Comparison of ENCODE assay signal across 8 cellular contexts in genomic region chr19:40348125-40348913, GRCh38. TPM values are rescaled to one million over a fixed set of nuclear protein-coding genes. Genes with fewer than 3 reads are reported as not detected.
A peak's percentile ranks its signal among the peaks of the same experiment; 100 is the strongest.
DNase-seq lines count a peak whose midpoint lies in the region; ATAC-seq, FAIRE-seq and TF ChIP-seq lines count a peak whose summit lies in the region.

A gene with protein sequence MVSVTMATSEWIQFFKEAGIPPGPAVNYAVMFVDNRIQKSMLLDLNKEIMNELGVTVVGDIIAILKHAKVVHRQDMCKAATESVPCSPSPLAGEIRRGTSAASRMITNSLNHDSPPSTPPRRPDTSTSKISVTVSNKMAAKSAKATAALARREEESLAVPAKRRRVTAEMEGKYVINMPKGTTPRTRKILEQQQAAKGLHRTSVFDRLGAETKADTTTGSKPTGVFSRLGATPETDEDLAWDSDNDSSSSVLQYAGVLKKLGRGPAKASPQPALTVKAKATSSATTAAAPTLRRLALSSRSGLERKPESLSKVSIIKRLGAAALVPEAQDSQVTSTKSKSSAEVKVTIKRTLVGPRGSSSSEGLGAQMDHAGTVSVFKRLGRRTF (minus strand): TSS chr19:40348397. CDS start chr19:40341857, 6,540 bp downstream.
A gene with protein sequence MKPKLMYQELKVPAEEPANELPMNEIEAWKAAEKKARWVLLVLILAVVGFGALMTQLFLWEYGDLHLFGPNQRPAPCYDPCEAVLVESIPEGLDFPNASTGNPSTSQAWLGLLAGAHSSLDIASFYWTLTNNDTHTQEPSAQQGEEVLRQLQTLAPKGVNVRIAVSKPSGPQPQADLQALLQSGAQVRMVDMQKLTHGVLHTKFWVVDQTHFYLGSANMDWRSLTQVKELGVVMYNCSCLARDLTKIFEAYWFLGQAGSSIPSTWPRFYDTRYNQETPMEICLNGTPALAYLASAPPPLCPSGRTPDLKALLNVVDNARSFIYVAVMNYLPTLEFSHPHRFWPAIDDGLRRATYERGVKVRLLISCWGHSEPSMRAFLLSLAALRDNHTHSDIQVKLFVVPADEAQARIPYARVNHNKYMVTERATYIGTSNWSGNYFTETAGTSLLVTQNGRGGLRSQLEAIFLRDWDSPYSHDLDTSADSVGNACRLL (plus strand): TSS chr19:40348695. CDS start chr19:40366484, 17,789 bp downstream.

- H4K20me1 ChIP-seq in keratinocyte (ENCODE audit: control insufficient read depth, extremely low read depth, insufficient read depth, low read length): no peaks in the 10 kb centered on the region

- peak within 1 kb of the TSS; percentile 89 for H3K4me3 ChIP-seq in AG10803 (ENCODE audit: low read length)
- peak within 1 kb of the TSS; percentile 74 to 87 (median 78) for H3K4me3 ChIP-seq in keratinocyte (ENCODE audit: control insufficient read depth in 2 of 3, extremely low read depth in 1 of 3, insufficient read depth in 2 of 3, low read depth in 1 of 3, low read length in 3 of 3)

- peaks cover 0 to 4% of the 10 kb centered on the region in 2 experiments for H3K36me3 ChIP-seq in keratinocyte (ENCODE audit: control insufficient read depth in 2 of 2, extremely low read depth in 1 of 2, insufficient read depth in 2 of 2, low read length in 2 of 2)

- ATAC-seq in GM19043 (IDR thresholded peaks at IDR 0.05; ENCODE audit: low read depth, unreplicated experiment) (peak; percentile 91), HG03378 (IDR thresholded peaks at IDR 0.05; ENCODE audit: unreplicated experiment) (peak; percentile 85)

- H3K4me2 ChIP-seq in keratinocyte (ENCODE audit: control insufficient read depth, extremely low read depth, insufficient read depth, low read depth, low read length): peak within 1 kb of the TSS; percentile 89

- H3K27me3 ChIP-seq in keratinocyte (ENCODE audit: control insufficient read depth, extremely low read depth, insufficient read depth, low read length): no peaks in the 10 kb centered on the region

- H2AFZ ChIP-seq in keratinocyte (ENCODE audit: control insufficient read depth, low read length): peak within 1 kb of the TSS; percentile 86

- H3K9me3 ChIP-seq in keratinocyte (ENCODE audit: control insufficient read depth, low read depth, low read length): no peaks in the 10 kb centered on the region

- H3K9ac ChIP-seq in keratinocyte (ENCODE audit: control insufficient read depth, extremely low read depth, insufficient read depth, low read length): peak within 1 kb of the TSS; percentile 78

- TF ChIP-seq CTCF in AG10803 (conservative IDR thresholded peaks at IDR 0.05; ENCODE audit: low read length): no peak
- peak in 1 of 3 experiments; percentile 4 for TF ChIP-seq CTCF in keratinocyte (optimal IDR thresholded peaks at IDR 0.05 in 1 of 3, IDR thresholded peaks at IDR 0.05 in 1 of 3, conservative IDR thresholded peaks at IDR 0.05 in 1 of 3; ENCODE audit: extremely low read depth in 1 of 3, insufficient read depth in 2 of 3, low read length in 3 of 3)

- no peaks in the 10 kb centered on the region for H3K9me1 ChIP-seq in keratinocyte (ENCODE audit: control insufficient read depth, extremely low read depth, insufficient read depth, low read length)

- peak; percentile 48 for FAIRE-seq in keratinocyte (lab: Jason Lieb, UNC)

- peak within 1 kb of the TSS; percentile 82 for H3K27ac ChIP-seq in keratinocyte (ENCODE audit: control insufficient read depth, insufficient read depth, low read length)

- peak; percentile 99 for DNase-seq in AG10803 (ENCODE audit: low read depth)
- peak; percentile 96 for DNase-seq in NCI-H460 (ENCODE audit: extremely low read depth, low read depth)
- DNase-seq in activated CD4-positive, CD25-positive, alpha-beta regulatory T cell treated with anti-CD3 and anti-CD28 coated beads, Interleukin-2, amount 50 U/mL, for 72 hours: peak; percentile 98
- peak; percentile 89 to 97 for DNase-seq in cerebellar nuclear complex (lab: John Stamatoyannopoulos, UW)
- peak; percentile 91 for DNase-seq in keratinocyte (ENCODE audit: low read depth, low spot score)
- DNase-seq in stimulated activated CD4-positive, alpha-beta T cell treated with anti-CD3 and anti-CD28 coated beads, Interleukin-15, amount 100 ng/mL, for 1 hour (ENCODE audit: low read depth in 1 of 2, low spot score in 1 of 2): peak; percentile 95 to 97

- dilution Hi-C loops in keratinocyte (cut with MboI; ENCODE audit: extremely low pct_ligation_motif_present, low sequenced_read_pairs): no loop called here

- peaks cover 9% of the 10 kb centered on the region for H3K4me1 ChIP-seq in keratinocyte (ENCODE audit: control insufficient read depth, extremely low read depth, insufficient read depth, low read length)

- peaks cover 35% of the 10 kb centered on the region for H3K79me2 ChIP-seq in keratinocyte (ENCODE audit: control insufficient read depth, insufficient read depth, low read length)

RNA-seq across cellular contexts. Expression of the first gene that starts in this region (rescaled TPM):
- total RNA-seq in NCI-H460 (2014; rRNA removed; shearing (Covaris generic)): 2.9 and 4.9 TPM in 2 replicates
- 3.5 and 7.1 TPM in 2 replicates for polyA plus RNA-seq in NCI-H460 (2014; cell fraction: nucleus; rRNA removed)
- polyA plus RNA-seq in keratinocyte: 13.3 to 16.0 TPM (median 15.4 TPM) in 3 replicates
- polyA plus RNA-seq in keratinocyte (2011; ENCODE audit: low read depth): 6.7 TPM
- polyA plus RNA-seq in keratinocyte (2011; cell fraction: cytosol; rRNA removed): 10.2 and 16.9 TPM in 2 replicates
- polyA plus RNA-seq in keratinocyte (2011; cell fraction: nucleus; rRNA removed): 12.7 and 17.7 TPM in 2 replicates
- 4.5 and 13.5 TPM in 2 replicates for polyA plus RNA-seq in keratinocyte (2012; ENCODE audit: low replicate concordance)
- polyA minus RNA-seq in keratinocyte: 29.7 to 50.2 TPM (median 32.6 TPM) in 3 replicates
- 21.5 TPM for polyA minus RNA-seq in keratinocyte (2011; cell fraction: cytosol; rRNA and poly(A)+ RNA removed)
- 9.4 and 13.0 TPM in 2 replicates for polyA minus RNA-seq in keratinocyte (2011; cell fraction: nucleus; rRNA and poly(A)+ RNA removed)

RNA-seq across cellular contexts. Expression of the second gene that starts in this region (rescaled TPM):
- 110 and 113 TPM in 2 replicates for total RNA-seq in NCI-H460 (2014; rRNA removed; shearing (Covaris generic))
- 109 and 942 TPM in 2 replicates for polyA plus RNA-seq in NCI-H460 (2014; cell fraction: nucleus; rRNA removed)
- polyA plus RNA-seq in keratinocyte: 102 to 179 TPM (median 137 TPM) in 3 replicates
- polyA plus RNA-seq in keratinocyte (2011; ENCODE audit: low read depth): 47.0 TPM
- 87.3 and 199 TPM in 2 replicates for polyA plus RNA-seq in keratinocyte (2011; cell fraction: cytosol; rRNA removed)
- 164 and 247 TPM in 2 replicates for polyA plus RNA-seq in keratinocyte (2011; cell fraction: nucleus; rRNA removed)
- polyA plus RNA-seq in keratinocyte (2012; ENCODE audit: low replicate concordance): 167 and 189 TPM in 2 replicates
- polyA minus RNA-seq in keratinocyte: 87.8 to 220 TPM (median 127 TPM) in 3 replicates
- polyA minus RNA-seq in keratinocyte (2011; cell fraction: cytosol; rRNA and poly(A)+ RNA removed): 371 TPM
- 163 and 220 TPM in 2 replicates for polyA minus RNA-seq in keratinocyte (2011; cell fraction: nucleus; rRNA and poly(A)+ RNA removed)

Comparison
In these comparisons a context has a peak if more than half of its experiments do, and no peak if none do; other contexts are left out.
1. Peak in every context shown above with its lines: DNase-seq, ATAC-seq, H3K4me3 ChIP-seq and H3K27ac ChIP-seq.